Comparison of ENCODE assay signal across 8 cellular contexts in genomic region chr11:65856689-65857499, GRCh38. TPM values are rescaled to one million over a fixed set of nuclear protein-coding genes. Genes with fewer than 3 reads are reported as not detected.
DNase-seq lines count a peak whose midpoint lies in the region; ATAC-seq and TF ChIP-seq lines count a peak whose summit lies in the region.

No MANE protein-coding gene starts in this region.

- H3F3A ChIP-seq in SK-N-SH (replicated peaks; ENCODE audit: insufficient read depth) (peaks cover 66% of the 10 kb centered on the region), PC-9 (ENCODE audit: insufficient read depth, low read depth) (peaks cover 68% of the 10 kb centered on the region)

- H3K4me2 ChIP-seq in SK-N-SH, result peak overlapping the region; percentile 93
- H3K4me2 ChIP-seq in PC-9, result peak overlapping the region; percentile 91

- H3K4me3 ChIP-seq in SK-N-SH (ENCODE audit: low read depth in 2 of 2, low read length in 1 of 2) (peak overlapping the region; percentile 97 to 98), PC-9 (peak overlapping the region; percentile 96)

- H3K27ac ChIP-seq in SK-N-SH (ENCODE audit: low read depth in 2 of 2, low read length in 1 of 2) (peak overlapping the region; percentile 93 to 97), PC-9 (peak overlapping the region; percentile 53)

- no peaks in the 10 kb centered on the region for H3K9me2 ChIP-seq in SK-N-SH
- no peaks in the 10 kb centered on the region for H3K9me2 ChIP-seq in PC-9 (ENCODE audit: insufficient read depth)

- peaks cover 75% of the 10 kb centered on the region for H3K36me3 Mint-ChIP-seq in activated T-helper 17 cell treated with anti-CD3 and anti-CD28 coated beads, Interleukin-2, amount 50 U/mL, for 72 hours (ENCODE audit: low read depth)
- peaks cover 26% of the 10 kb centered on the region for H3K36me3 Mint-ChIP-seq in natural killer cell treated with Interleukin-12 subunit alpha and Interleukin-12 subunit beta and Interleukin-15 and Interleukin-18, amount 100 ng/mL, for 72 hours

- H3K27me3 ChIP-seq in SK-N-SH (ENCODE audit: insufficient read depth) (no peaks in the 10 kb centered on the region), PC-9 (ENCODE audit: insufficient read depth, low read depth) (no peaks in the 10 kb centered on the region)

- POLR2A ChIA-PET in SK-N-SH (lab: Yijun Ruan, JAX), result interaction anchor here (0.6 to 5.0 kb wide), 2 partner anchors 13 to 145 kb away, joined by 3 to 59 read pairs; partner anchors contain the start of gene KAT5
- POLR2A ChIA-PET in PC-9 (lab: Charles Lee; ENCODE audit: unreplicated experiment), result interaction anchor here (0.5 to 1.0 kb wide), 4 partner anchors 30 to 194 kb away, joined by 3 to 4 read pairs (median 3); partner anchors contain the start of gene RELA

- under 1% methylated on average over 35 of the region's 57 CpGs for WGBS in SK-N-SH (ENCODE audit: low lambda C conversion rate)

- CTCF ChIA-PET in SK-N-SH (lab: Yijun Ruan, JAX), result interaction anchor here (0.9 to 18.4 kb wide), 5 partner anchors 14 to 112 kb away, joined by 3 to 374 read pairs (median 4); partner anchors contain the start of genes CCDC85B, CTSW and FIBP
- CTCF ChIA-PET in PC-9 (lab: Charles Lee), result no interaction called here

- no peak; the same call in 2 of the 3 replicates for ATAC-seq in SK-N-SH treated with all-trans-retinoic acid at 6 μM for 48 hours
- ATAC-seq in HG03175 (IDR thresholded peaks at IDR 0.05; ENCODE audit: unreplicated experiment), result peak; percentile 13
- ATAC-seq in activated T-helper 17 cell treated with anti-CD3 and anti-CD28 coated beads, Interleukin-2, amount 50 U/mL, for 72 hours (replicated peaks), result peak; percentile 30
- peak; percentile 41 to 61 for ATAC-seq in natural killer cell treated with Interleukin-12 subunit alpha and Interleukin-12 subunit beta and Interleukin-15 and Interleukin-18, amount 100 ng/mL, for 72 hours

- H3K9me3 Mint-ChIP-seq in activated T-helper 17 cell treated with anti-CD3 and anti-CD28 coated beads, Interleukin-2, amount 50 U/mL, for 72 hours, result no peaks in the 10 kb centered on the region
- no peaks in the 10 kb centered on the region for H3K9me3 Mint-ChIP-seq in natural killer cell treated with Interleukin-12 subunit alpha and Interleukin-12 subunit beta and Interleukin-15 and Interleukin-18, amount 100 ng/mL, for 72 hours

- intact Hi-C loops in PC-9 (cut with micrococcal nuclease; ENCODE audit: unreplicated experiment), result loop anchor here (1.0 kb wide), 1 partner anchor 145 kb away; the partner anchor contains the start of gene KAT5

- peak overlapping the region; percentile 92 for H3K9ac ChIP-seq in SK-N-SH

- BruUV-seq in PC-9 (replicated peaks; lab: Mats Ljungman, UMichigan), result no TSS peak

- peaks cover 19% of the 10 kb centered on the region for H3K4me1 Mint-ChIP-seq in activated T-helper 17 cell treated with anti-CD3 and anti-CD28 coated beads, Interleukin-2, amount 50 U/mL, for 72 hours
- peaks cover 54 to 59% of the 10 kb centered on the region in 2 donors for H3K4me1 Mint-ChIP-seq in natural killer cell treated with Interleukin-12 subunit alpha and Interleukin-12 subunit beta and Interleukin-15 and Interleukin-18, amount 100 ng/mL, for 72 hours (ENCODE audit: low read depth in 2 of 2)

- H3K9me3 ChIP-seq in SK-N-SH (no peaks in the 10 kb centered on the region), PC-9 (ENCODE audit: insufficient read depth, low read depth) (no peaks in the 10 kb centered on the region)

- TF ChIP-seq CTCF in SK-N-SH (IDR thresholded peaks at IDR 0.05) (no peak), PC-9 (conservative IDR thresholded peaks at IDR 0.05) (no peak)

- no peaks in the 10 kb centered on the region for H3K27me3 Mint-ChIP-seq in activated T-helper 17 cell treated with anti-CD3 and anti-CD28 coated beads, Interleukin-2, amount 50 U/mL, for 72 hours
- no peaks in the 10 kb centered on the region for H3K27me3 Mint-ChIP-seq in natural killer cell treated with Interleukin-12 subunit alpha and Interleukin-12 subunit beta and Interleukin-15 and Interleukin-18, amount 100 ng/mL, for 72 hours

- DNase-seq in SK-N-SH (peak; percentile 80), PC-9 (peak; percentile 64 to 76), fibroblast of peridontal ligament (ENCODE audit: extremely low read depth) (peak; percentile 51)
- peak; percentile 89 for DNase-seq in natural killer cell treated with Interleukin-12 subunit alpha and Interleukin-12 subunit beta and Interleukin-15 and Interleukin-18, amount 100 ng/mL, for 72 hours (ENCODE audit: low spot score)
- DNase-seq in stimulated activated naive CD4-positive, alpha-beta T cell (lab: John Stamatoyannopoulos, UW), result peak; percentile 73 to 84 (median 80)

- peaks cover 56% of the 10 kb centered on the region for H4K20me1 ChIP-seq in SK-N-SH (ENCODE audit: insufficient read depth)
- peaks cover 46% of the 10 kb centered on the region for H4K20me1 ChIP-seq in PC-9 (ENCODE audit: insufficient read depth)

- H3K79me2 ChIP-seq in SK-N-SH (ENCODE audit: insufficient read depth) (peaks cover 60% of the 10 kb centered on the region), PC-9 (ENCODE audit: low read depth) (peaks cover 57% of the 10 kb centered on the region)

- H2AFZ ChIP-seq in SK-N-SH (ENCODE audit: low read depth), result no peak overlapping the region
- peak overlapping the region; percentile 68; the same call in 1 of the 2 replicates for H2AFZ ChIP-seq in PC-9

- no peak for TF ChIP-seq RAD21 in SK-N-SH (IDR thresholded peaks at IDR 0.05; ENCODE audit: low read length)

- peaks cover 41 to 51% of the 10 kb centered on the region in 2 experiments for H3K36me3 ChIP-seq in SK-N-SH (replicated peaks in 1 of 2; ENCODE audit: control insufficient read depth in 1 of 2, insufficient read depth in 2 of 2, low read length in 1 of 2)
- H3K36me3 ChIP-seq in PC-9 (ENCODE audit: low read depth), result peaks cover 32% of the 10 kb centered on the region

- H3K4me1 ChIP-seq in SK-N-SH (ENCODE audit: control insufficient read depth in 1 of 2, insufficient read depth in 2 of 2, low read depth in 1 of 2, low read length in 1 of 2), result peaks cover 5 to 29% of the 10 kb centered on the region in 2 experiments
- H3K4me1 ChIP-seq in PC-9 (replicated peaks; ENCODE audit: insufficient read depth), result peaks cover 17% of the 10 kb centered on the region

- TF ChIP-seq EP300 in SK-N-SH (IDR thresholded peaks at IDR 0.05; ENCODE audit: borderline replicate concordance in 1 of 2, low read depth in 1 of 2, low read length in 1 of 2), result no peak

- H3K4me3 Mint-ChIP-seq in activated T-helper 17 cell treated with anti-CD3 and anti-CD28 coated beads, Interleukin-2, amount 50 U/mL, for 72 hours, result peak overlapping the region; percentile 89
- peak overlapping the region; percentile 96 for H3K4me3 Mint-ChIP-seq in natural killer cell treated with Interleukin-12 subunit alpha and Interleukin-12 subunit beta and Interleukin-15 and Interleukin-18, amount 100 ng/mL, for 72 hours

- H3K27ac Mint-ChIP-seq in activated T-helper 17 cell treated with anti-CD3 and anti-CD28 coated beads, Interleukin-2, amount 50 U/mL, for 72 hours, result peak overlapping the region; percentile 97
- peak overlapping the region; percentile 88 to 91 for H3K27ac Mint-ChIP-seq in natural killer cell treated with Interleukin-12 subunit alpha and Interleukin-12 subunit beta and Interleukin-15 and Interleukin-18, amount 100 ng/mL, for 72 hours

TF ChIP-seq in SK-N-SH, 30 proteins besides CTCF, POLR2A, EP300 and RAD21 (continues in another document):
- peak; percentile 70 for TF ChIP-seq GABPA (IDR thresholded peaks at IDR 0.05; ENCODE audit: low read depth)

RNA-seq across cellular contexts. Expression of gene CFL1, which starts 1.1 kb away (rescaled TPM):
- 2,761 and 4,252 TPM in 2 replicates for polyA plus RNA-seq in SK-N-SH (2012; rRNA removed)
- polyA plus RNA-seq in SK-N-SH (2012; cell fraction: cytosol; rRNA removed), result 2,515 and 2,544 TPM in 2 replicates
- polyA plus RNA-seq in SK-N-SH (2012; cell fraction: nucleus; rRNA removed), result 1,901 and 2,978 TPM in 2 replicates
- 1,598 and 1,798 TPM in 2 replicates for total RNA-seq in PC-9 (2021)
- total RNA-seq in activated T-helper 17 cell treated with anti-CD3 and anti-CD28 coated beads, Interleukin-2, amount 50 U/mL, for 72 hours, result 1,000 to 10,000 TPM in 1 of 2 donors, 100 to 1,000 TPM in 1; 682 to 1,566 TPM
- 1,000 to 10,000 TPM; 1,401 to 1,644 TPM for total RNA-seq in natural killer cell treated with Interleukin-12 subunit alpha and Interleukin-12 subunit beta and Interleukin-15 and Interleukin-18, amount 100 ng/mL, for 72 hours

RNA-seq across cellular contexts. Expression of gene MUS81, which starts 3.3 kb away (rescaled TPM):
- polyA plus RNA-seq in SK-N-SH (2012; rRNA removed), result 39.7 and 58.2 TPM in 2 replicates
- 20.4 and 26.8 TPM in 2 replicates for polyA plus RNA-seq in SK-N-SH (2012; cell fraction: cytosol; rRNA removed)
- 309 and 491 TPM in 2 replicates for polyA plus RNA-seq in SK-N-SH (2012; cell fraction: nucleus; rRNA removed)
- total RNA-seq in PC-9 (2021), result 62.7 and 64.2 TPM in 2 replicates
- 10 to 100 TPM; 65.2 to 77.2 TPM for total RNA-seq in activated T-helper 17 cell treated with anti-CD3 and anti-CD28 coated beads, Interleukin-2, amount 50 U/mL, for 72 hours
- 100 to 1,000 TPM in 1 of 2 donors, 10 to 100 TPM in 1; 85.7 to 109 TPM for total RNA-seq in natural killer cell treated with Interleukin-12 subunit alpha and Interleukin-12 subunit beta and Interleukin-15 and Interleukin-18, amount 100 ng/mL, for 72 hours

RNA-seq across cellular contexts. Expression of gene EFEMP2, which starts 15.7 kb away (rescaled TPM):
- 194 and 203 TPM in 2 replicates for polyA plus RNA-seq in SK-N-SH (2012; rRNA removed)
- polyA plus RNA-seq in SK-N-SH (2012; cell fraction: cytosol; rRNA removed), result 81.0 and 118 TPM in 2 replicates
- polyA plus RNA-seq in SK-N-SH (2012; cell fraction: nucleus; rRNA removed), result 444 and 585 TPM in 2 replicates
- 18.1 and 32.3 TPM in 2 replicates for total RNA-seq in PC-9 (2021)
- 10 to 100 TPM; 11.5 to 76.3 TPM for total RNA-seq in activated T-helper 17 cell treated with anti-CD3 and anti-CD28 coated beads, Interleukin-2, amount 50 U/mL, for 72 hours
- total RNA-seq in natural killer cell treated with Interleukin-12 subunit alpha and Interleukin-12 subunit beta and Interleukin-15 and Interleukin-18, amount 100 ng/mL, for 72 hours, result 10 to 100 TPM in 1 of 2 donors, 1 to 10 TPM in 1; 7.5 to 10.6 TPM

RNA-seq across cellular contexts. Expression of gene CTSW, which starts 22.7 kb away (rescaled TPM):
- 0.49 and 0.68 TPM in 2 replicates for polyA plus RNA-seq in SK-N-SH (2012; rRNA removed)
- polyA plus RNA-seq in SK-N-SH (2012; cell fraction: cytosol; rRNA removed), result 0.22 and 0.29 TPM in 2 replicates
- 0.59 and 0.62 TPM in 2 replicates for polyA plus RNA-seq in SK-N-SH (2012; cell fraction: nucleus; rRNA removed)
- total RNA-seq in PC-9 (2021), result not detected in 2 replicates
- total RNA-seq in activated T-helper 17 cell treated with anti-CD3 and anti-CD28 coated beads, Interleukin-2, amount 50 U/mL, for 72 hours, result 10 to 100 TPM in 1 of 2 donors, 1 to 10 TPM in 1; 5.4 to 23.6 TPM
- total RNA-seq in natural killer cell treated with Interleukin-12 subunit alpha and Interleukin-12 subunit beta and Interleukin-15 and Interleukin-18, amount 100 ng/mL, for 72 hours, result 100 to 1,000 TPM; 124 to 886 TPM

RNA-seq across cellular contexts. Expression of gene SNX32, which starts 23.1 kb away (rescaled TPM):
- 0.81 and 1.0 TPM in 2 replicates for polyA plus RNA-seq in SK-N-SH (2012; rRNA removed)
- 0.39 and 0.58 TPM in 2 replicates for polyA plus RNA-seq in SK-N-SH (2012; cell fraction: cytosol; rRNA removed)
- 5.2 and 6.4 TPM in 2 replicates for polyA plus RNA-seq in SK-N-SH (2012; cell fraction: nucleus; rRNA removed)
- total RNA-seq in PC-9 (2021), result not detected in 2 replicates
- 1 to 10 TPM; 1.6 to 6.6 TPM for total RNA-seq in activated T-helper 17 cell treated with anti-CD3 and anti-CD28 coated beads, Interleukin-2, amount 50 U/mL, for 72 hours
- 1 to 10 TPM in 1 of 2 donors, under 1 TPM in 1; 0.52 to 1.0 TPM for total RNA-seq in natural killer cell treated with Interleukin-12 subunit alpha and Interleukin-12 subunit beta and Interleukin-15 and Interleukin-18, amount 100 ng/mL, for 72 hours
